Comparison of ENCODE assay signal across 3 cellular contexts in the genomic region with DNA sequence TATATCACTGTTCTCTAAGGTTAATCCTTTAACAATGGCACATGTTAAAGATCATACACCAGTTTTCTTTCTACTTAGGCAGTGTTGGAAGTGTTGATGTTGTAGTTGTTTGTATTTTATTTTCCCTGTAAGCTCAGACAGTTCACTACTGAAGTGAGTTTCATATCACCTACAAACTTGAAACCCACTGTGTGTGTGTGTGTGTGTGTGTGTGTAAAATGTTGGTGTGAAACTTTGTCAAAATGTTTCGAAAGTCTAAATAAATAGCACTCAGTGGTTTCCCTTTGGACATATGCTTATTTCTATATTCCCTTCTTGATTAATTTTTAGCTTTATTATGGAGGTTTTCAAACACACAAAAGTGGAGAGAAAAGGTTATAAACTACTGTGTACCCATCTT.
TF ChIP-seq lines count a peak whose summit lies in the region.

No MANE protein-coding gene starts in this region.

TF ChIP-seq in A549, 52 proteins besides CTCF, POLR2A, EP300 and RAD21:
- TF ChIP-seq ESRRA (IDR thresholded peaks at IDR 0.05; ENCODE audit: borderline replicate concordance, low read length) (no peak), JUN (IDR thresholded peaks at IDR 0.05) (no peak), MYC (IDR thresholded peaks at IDR 0.05; ENCODE audit: borderline replicate concordance, low read length) (no peak), HEYL (CRISPR knock-in tag; IDR thresholded peaks at IDR 0.05) (no peak), TFCP2L1 (CRISPR knock-in tag; IDR thresholded peaks at IDR 0.05) (no peak), ZNF302 (CRISPR knock-in tag; IDR thresholded peaks at IDR 0.05) (no peak), CBX8 (IDR thresholded peaks at IDR 0.05) (no peak), KDM1A (IDR thresholded peaks at IDR 0.05; ENCODE audit: low read depth) (no peak), HOXB5 (CRISPR knock-in tag; IDR thresholded peaks at IDR 0.05) (no peak), FOSL2 (IDR thresholded peaks at IDR 0.05) (no peak), FOSL2 (CRISPR knock-in tag; IDR thresholded peaks at IDR 0.05) (no peak), PHF8 (IDR thresholded peaks at IDR 0.05; ENCODE audit: borderline replicate concordance, low read depth) (no peak), NPAS2 (CRISPR knock-in tag; IDR thresholded peaks at IDR 0.05; ENCODE audit: borderline replicate concordance) (no peak), TP53 (CRISPR knock-in tag; IDR thresholded peaks at IDR 0.05) (no peak), CEBPB (IDR thresholded peaks at IDR 0.05) (no peak)
- TF ChIP-seq, protein P1, sequence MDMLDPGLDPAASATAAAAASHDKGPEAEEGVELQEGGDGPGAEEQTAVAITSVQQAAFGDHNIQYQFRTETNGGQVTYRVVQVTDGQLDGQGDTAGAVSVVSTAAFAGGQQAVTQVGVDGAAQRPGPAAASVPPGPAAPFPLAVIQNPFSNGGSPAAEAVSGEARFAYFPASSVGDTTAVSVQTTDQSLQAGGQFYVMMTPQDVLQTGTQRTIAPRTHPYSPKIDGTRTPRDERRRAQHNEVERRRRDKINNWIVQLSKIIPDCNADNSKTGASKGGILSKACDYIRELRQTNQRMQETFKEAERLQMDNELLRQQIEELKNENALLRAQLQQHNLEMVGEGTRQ (IDR thresholded peaks at IDR 0.05) = no peak
- TF ChIP-seq, protein P2, sequence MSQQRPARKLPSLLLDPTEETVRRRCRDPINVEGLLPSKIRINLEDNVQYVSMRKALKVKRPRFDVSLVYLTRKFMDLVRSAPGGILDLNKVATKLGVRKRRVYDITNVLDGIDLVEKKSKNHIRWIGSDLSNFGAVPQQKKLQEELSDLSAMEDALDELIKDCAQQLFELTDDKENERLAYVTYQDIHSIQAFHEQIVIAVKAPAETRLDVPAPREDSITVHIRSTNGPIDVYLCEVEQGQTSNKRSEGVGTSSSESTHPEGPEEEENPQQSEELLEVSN (IDR thresholded peaks at IDR 0.05; ENCODE audit: borderline replicate concordance, low read depth) = no peak

TF ChIP-seq in HCT116, 20 proteins besides CTCF, POLR2A, EP300 and RAD21:
- TF ChIP-seq ZFX (IDR thresholded peaks at IDR 0.05) (no peak), FOSL1 (IDR thresholded peaks at IDR 0.05; ENCODE audit: low read depth) (no peak), SP1 (IDR thresholded peaks at IDR 0.05; ENCODE audit: low read depth) (no peak), SRF (IDR thresholded peaks at IDR 0.05; ENCODE audit: low read depth) (no peak), EZH2phosphoT487 (IDR thresholded peaks at IDR 0.05; ENCODE audit: borderline replicate concordance) (no peak), SIN3A (IDR thresholded peaks at IDR 0.05; ENCODE audit: low read depth) (no peak), YY1 (IDR thresholded peaks at IDR 0.05; ENCODE audit: extremely low read depth, insufficient replicate concordance, low read depth, low read length) (no peak), TCF7L2 (IDR thresholded peaks at IDR 0.05; ENCODE audit: borderline replicate concordance, extremely low read depth, insufficient read depth, insufficient read length) (no peak), CEBPB (IDR thresholded peaks at IDR 0.05; ENCODE audit: low read depth) (no peak)
- TF ChIP-seq, protein P3, sequence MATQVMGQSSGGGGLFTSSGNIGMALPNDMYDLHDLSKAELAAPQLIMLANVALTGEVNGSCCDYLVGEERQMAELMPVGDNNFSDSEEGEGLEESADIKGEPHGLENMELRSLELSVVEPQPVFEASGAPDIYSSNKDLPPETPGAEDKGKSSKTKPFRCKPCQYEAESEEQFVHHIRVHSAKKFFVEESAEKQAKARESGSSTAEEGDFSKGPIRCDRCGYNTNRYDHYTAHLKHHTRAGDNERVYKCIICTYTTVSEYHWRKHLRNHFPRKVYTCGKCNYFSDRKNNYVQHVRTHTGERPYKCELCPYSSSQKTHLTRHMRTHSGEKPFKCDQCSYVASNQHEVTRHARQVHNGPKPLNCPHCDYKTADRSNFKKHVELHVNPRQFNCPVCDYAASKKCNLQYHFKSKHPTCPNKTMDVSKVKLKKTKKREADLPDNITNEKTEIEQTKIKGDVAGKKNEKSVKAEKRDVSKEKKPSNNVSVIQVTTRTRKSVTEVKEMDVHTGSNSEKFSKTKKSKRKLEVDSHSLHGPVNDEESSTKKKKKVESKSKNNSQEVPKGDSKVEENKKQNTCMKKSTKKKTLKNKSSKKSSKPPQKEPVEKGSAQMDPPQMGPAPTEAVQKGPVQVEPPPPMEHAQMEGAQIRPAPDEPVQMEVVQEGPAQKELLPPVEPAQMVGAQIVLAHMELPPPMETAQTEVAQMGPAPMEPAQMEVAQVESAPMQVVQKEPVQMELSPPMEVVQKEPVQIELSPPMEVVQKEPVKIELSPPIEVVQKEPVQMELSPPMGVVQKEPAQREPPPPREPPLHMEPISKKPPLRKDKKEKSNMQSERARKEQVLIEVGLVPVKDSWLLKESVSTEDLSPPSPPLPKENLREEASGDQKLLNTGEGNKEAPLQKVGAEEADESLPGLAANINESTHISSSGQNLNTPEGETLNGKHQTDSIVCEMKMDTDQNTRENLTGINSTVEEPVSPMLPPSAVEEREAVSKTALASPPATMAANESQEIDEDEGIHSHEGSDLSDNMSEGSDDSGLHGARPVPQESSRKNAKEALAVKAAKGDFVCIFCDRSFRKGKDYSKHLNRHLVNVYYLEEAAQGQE (IDR thresholded peaks at IDR 0.05; ENCODE audit: low read depth) = no peak
- TF ChIP-seq, protein P4, sequence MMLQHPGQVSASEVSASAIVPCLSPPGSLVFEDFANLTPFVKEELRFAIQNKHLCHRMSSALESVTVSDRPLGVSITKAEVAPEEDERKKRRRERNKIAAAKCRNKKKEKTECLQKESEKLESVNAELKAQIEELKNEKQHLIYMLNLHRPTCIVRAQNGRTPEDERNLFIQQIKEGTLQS (IDR thresholded peaks at IDR 0.05) = no peak
- TF ChIP-seq, protein P5, sequence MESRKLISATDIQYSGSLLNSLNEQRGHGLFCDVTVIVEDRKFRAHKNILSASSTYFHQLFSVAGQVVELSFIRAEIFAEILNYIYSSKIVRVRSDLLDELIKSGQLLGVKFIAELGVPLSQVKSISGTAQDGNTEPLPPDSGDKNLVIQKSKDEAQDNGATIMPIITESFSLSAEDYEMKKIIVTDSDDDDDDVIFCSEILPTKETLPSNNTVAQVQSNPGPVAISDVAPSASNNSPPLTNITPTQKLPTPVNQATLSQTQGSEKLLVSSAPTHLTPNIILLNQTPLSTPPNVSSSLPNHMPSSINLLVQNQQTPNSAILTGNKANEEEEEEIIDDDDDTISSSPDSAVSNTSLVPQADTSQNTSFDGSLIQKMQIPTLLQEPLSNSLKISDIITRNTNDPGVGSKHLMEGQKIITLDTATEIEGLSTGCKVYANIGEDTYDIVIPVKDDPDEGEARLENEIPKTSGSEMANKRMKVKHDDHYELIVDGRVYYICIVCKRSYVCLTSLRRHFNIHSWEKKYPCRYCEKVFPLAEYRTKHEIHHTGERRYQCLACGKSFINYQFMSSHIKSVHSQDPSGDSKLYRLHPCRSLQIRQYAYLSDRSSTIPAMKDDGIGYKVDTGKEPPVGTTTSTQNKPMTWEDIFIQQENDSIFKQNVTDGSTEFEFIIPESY (IDR thresholded peaks at IDR 0.05; ENCODE audit: extremely low read depth, insufficient replicate concordance, low read length) = no peak

TF ChIP-seq in GM12878, 131 proteins besides CTCF, POLR2A, EP300 and RAD21 (continues in another document):
- no peak for TF ChIP-seq SMAD1 (IDR thresholded peaks at IDR 0.05; ENCODE audit: low read depth, partially characterized antibody)
- TF ChIP-seq ZNF24 (IDR thresholded peaks at IDR 0.05) = peak; percentile 74; the same call in 1 of the 2 replicates
- TF ChIP-seq, protein P6, sequence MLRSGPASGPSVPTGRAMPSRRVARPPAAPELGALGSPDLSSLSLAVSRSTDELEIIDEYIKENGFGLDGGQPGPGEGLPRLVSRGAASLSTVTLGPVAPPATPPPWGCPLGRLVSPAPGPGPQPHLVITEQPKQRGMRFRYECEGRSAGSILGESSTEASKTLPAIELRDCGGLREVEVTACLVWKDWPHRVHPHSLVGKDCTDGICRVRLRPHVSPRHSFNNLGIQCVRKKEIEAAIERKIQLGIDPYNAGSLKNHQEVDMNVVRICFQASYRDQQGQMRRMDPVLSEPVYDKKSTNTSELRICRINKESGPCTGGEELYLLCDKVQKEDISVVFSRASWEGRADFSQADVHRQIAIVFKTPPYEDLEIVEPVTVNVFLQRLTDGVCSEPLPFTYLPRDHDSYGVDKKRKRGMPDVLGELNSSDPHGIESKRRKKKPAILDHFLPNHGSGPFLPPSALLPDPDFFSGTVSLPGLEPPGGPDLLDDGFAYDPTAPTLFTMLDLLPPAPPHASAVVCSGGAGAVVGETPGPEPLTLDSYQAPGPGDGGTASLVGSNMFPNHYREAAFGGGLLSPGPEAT (IDR thresholded peaks at IDR 0.05; ENCODE audit: low read depth) = peak; percentile 36; the same call in 1 of the 2 replicates
- TF ChIP-seq, protein P7, sequence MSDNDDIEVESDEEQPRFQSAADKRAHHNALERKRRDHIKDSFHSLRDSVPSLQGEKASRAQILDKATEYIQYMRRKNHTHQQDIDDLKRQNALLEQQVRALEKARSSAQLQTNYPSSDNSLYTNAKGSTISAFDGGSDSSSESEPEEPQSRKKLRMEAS (IDR thresholded peaks at IDR 0.05; ENCODE audit: low read depth, low read length) = no peak
- TF ChIP-seq RB1 (IDR thresholded peaks at IDR 0.05; ENCODE audit: borderline replicate concordance) = no peak
- no peak for TF ChIP-seq POU2F2 (IDR thresholded peaks at IDR 0.05; ENCODE audit: borderline replicate concordance, low read depth, low read length)
- TF ChIP-seq, protein P8, sequence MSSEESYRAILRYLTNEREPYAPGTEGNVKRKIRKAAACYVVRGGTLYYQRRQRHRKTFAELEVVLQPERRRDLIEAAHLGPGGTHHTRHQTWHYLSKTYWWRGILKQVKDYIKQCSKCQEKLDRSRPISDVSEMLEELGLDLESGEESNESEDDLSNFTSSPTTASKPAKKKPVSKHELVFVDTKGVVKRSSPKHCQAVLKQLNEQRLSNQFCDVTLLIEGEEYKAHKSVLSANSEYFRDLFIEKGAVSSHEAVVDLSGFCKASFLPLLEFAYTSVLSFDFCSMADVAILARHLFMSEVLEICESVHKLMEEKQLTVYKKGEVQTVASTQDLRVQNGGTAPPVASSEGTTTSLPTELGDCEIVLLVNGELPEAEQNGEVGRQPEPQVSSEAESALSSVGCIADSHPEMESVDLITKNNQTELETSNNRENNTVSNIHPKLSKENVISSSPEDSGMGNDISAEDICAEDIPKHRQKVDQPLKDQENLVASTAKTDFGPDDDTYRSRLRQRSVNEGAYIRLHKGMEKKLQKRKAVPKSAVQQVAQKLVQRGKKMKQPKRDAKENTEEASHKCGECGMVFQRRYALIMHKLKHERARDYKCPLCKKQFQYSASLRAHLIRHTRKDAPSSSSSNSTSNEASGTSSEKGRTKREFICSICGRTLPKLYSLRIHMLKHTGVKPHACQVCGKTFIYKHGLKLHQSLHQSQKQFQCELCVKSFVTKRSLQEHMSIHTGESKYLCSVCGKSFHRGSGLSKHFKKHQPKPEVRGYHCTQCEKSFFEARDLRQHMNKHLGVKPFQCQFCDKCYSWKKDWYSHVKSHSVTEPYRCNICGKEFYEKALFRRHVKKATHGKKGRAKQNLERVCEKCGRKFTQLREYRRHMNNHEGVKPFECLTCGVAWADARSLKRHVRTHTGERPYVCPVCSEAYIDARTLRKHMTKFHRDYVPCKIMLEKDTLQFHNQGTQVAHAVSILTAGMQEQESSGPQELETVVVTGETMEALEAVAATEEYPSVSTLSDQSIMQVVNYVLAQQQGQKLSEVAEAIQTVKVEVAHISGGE (CRISPR knock-in tag; IDR thresholded peaks at IDR 0.05) = no peak
- no peak for TF ChIP-seq ZNF622 (IDR thresholded peaks at IDR 0.05)
- TF ChIP-seq SMARCA5 (IDR thresholded peaks at IDR 0.05) = peak; percentile 50; the same call in 1 of the 2 replicates
- TF ChIP-seq MYB (IDR thresholded peaks at IDR 0.05; ENCODE audit: borderline replicate concordance, low read depth, low read length) = no peak
- TF ChIP-seq BMI1 (IDR thresholded peaks at IDR 0.05; ENCODE audit: borderline replicate concordance) = 0 out of 2 replicates have a peak, but pooled peaks have one; percentile 49
- TF ChIP-seq, protein P9, sequence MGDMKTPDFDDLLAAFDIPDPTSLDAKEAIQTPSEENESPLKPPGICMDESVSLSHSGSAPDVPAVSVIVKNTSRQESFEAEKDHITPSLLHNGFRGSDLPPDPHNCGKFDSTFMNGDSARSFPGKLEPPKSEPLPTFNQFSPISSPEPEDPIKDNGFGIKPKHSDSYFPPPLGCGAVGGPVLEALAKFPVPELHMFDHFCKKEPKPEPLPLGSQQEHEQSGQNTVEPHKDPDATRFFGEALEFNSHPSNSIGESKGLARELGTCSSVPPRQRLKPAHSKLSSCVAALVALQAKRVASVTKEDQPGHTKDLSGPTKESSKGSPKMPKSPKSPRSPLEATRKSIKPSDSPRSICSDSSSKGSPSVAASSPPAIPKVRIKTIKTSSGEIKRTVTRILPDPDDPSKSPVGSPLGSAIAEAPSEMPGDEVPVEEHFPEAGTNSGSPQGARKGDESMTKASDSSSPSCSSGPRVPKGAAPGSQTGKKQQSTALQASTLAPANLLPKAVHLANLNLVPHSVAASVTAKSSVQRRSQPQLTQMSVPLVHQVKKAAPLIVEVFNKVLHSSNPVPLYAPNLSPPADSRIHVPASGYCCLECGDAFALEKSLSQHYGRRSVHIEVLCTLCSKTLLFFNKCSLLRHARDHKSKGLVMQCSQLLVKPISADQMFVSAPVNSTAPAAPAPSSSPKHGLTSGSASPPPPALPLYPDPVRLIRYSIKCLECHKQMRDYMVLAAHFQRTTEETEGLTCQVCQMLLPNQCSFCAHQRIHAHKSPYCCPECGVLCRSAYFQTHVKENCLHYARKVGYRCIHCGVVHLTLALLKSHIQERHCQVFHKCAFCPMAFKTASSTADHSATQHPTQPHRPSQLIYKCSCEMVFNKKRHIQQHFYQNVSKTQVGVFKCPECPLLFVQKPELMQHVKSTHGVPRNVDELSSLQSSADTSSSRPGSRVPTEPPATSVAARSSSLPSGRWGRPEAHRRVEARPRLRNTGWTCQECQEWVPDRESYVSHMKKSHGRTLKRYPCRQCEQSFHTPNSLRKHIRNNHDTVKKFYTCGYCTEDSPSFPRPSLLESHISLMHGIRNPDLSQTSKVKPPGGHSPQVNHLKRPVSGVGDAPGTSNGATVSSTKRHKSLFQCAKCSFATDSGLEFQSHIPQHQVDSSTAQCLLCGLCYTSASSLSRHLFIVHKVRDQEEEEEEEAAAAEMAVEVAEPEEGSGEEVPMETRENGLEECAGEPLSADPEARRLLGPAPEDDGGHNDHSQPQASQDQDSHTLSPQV (IDR thresholded peaks at IDR 0.05) = 0 out of 2 replicates have a peak, but pooled peaks have one; percentile 4
- TF ChIP-seq PAX5 (IDR thresholded peaks at IDR 0.05; ENCODE audit: borderline replicate concordance, low read depth, low read length) = no peak
- TF ChIP-seq MEF2B (IDR thresholded peaks at IDR 0.05; ENCODE audit: partially characterized antibody, poor library complexity, severe bottlenecking) = peak; percentile 35
- TF ChIP-seq TCF12 (IDR thresholded peaks at IDR 0.05; ENCODE audit: low read depth, low read length) = no peak
- TF ChIP-seq KDM1A (IDR thresholded peaks at IDR 0.05; ENCODE audit: borderline replicate concordance) = no peak
- TF ChIP-seq, protein P10, sequence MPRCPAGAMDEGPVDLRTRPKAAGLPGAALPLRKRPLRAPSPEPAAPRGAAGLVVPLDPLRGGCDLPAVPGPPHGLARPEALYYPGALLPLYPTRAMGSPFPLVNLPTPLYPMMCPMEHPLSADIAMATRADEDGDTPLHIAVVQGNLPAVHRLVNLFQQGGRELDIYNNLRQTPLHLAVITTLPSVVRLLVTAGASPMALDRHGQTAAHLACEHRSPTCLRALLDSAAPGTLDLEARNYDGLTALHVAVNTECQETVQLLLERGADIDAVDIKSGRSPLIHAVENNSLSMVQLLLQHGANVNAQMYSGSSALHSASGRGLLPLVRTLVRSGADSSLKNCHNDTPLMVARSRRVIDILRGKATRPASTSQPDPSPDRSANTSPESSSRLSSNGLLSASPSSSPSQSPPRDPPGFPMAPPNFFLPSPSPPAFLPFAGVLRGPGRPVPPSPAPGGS (IDR thresholded peaks at IDR 0.05; ENCODE audit: borderline replicate concordance, insufficient read depth, low read depth, low read length, poor library complexity, severe bottlenecking) = no peak
- TF ChIP-seq MTA2 (IDR thresholded peaks at IDR 0.05; ENCODE audit: low read depth) = peak; percentile 73; the same call in 1 of the 2 replicates
- no peak for TF ChIP-seq TCF3 (IDR thresholded peaks at IDR 0.05; ENCODE audit: borderline replicate concordance, insufficient read depth, low read depth, low read length)
- TF ChIP-seq EZH2 (IDR thresholded peaks at IDR 0.05; ENCODE audit: borderline replicate concordance, control insufficient read depth, low read depth, low read length) = no peak
- no peak for TF ChIP-seq NBN (IDR thresholded peaks at IDR 0.05)
